33 cellular contexts compared by ENCODE assay signal in genomic region chr2:228040995-228041394, GRCh38.
"Had no signal": no experiment of that assay in that cellular context is flagged by ENCODE, and none has a peak within 500 bp of the region (broad histone marks: within the 10 kb centered on the region; RNA-seq: fewer than 3 reads in every experiment).

No MANE protein-coding gene starts in this region.

- ATAC-seq: activated naive CD4-positive, alpha-beta T cell treated with anti-CD3 and anti-CD28 coated beads, Interleukin-2, amount 50 U/mL, for 72 hours; activated naive CD8-positive, alpha-beta T cell treated with anti-CD3 and anti-CD28 coated beads, Interleukin-2, amount 50 U/mL, for 24 hours; activated T-cell treated with anti-CD3 and anti-CD28 coated beads, Interleukin-2, amount 50 U/mL, for 4 hours; activated T-cell treated with anti-CD3 and anti-CD28 coated beads, Interleukin-2, amount 50 U/mL, for 72 hours; activated T-helper 17 cell treated with anti-CD3 and anti-CD28 coated beads, Interleukin-2, amount 50 U/mL, for 72 hours; body of pancreas had no signal

- FAIRE-seq: astrocyte, bronchial epithelial cell had no signal

- H3K27ac ChIP-seq: adrenal gland, ascending aorta, body of pancreas, brain microvascular endothelial cell, breast epithelium, cardiac muscle cell had no signal

- H3K27me3 ChIP-seq: adrenal gland, ascending aorta, body of pancreas, brain microvascular endothelial cell, breast epithelium, cardiac muscle cell had no signal

- H3K36me3 ChIP-seq: adrenal gland, ascending aorta, brain microvascular endothelial cell, breast epithelium, cardiac muscle cell had no signal

- H3K9me3 ChIP-seq: adrenal gland, ascending aorta, body of pancreas, breast epithelium had no signal

- DNase-seq: activated effector memory CD4-positive, alpha-beta T cell treated with anti-CD3 and anti-CD28 coated beads, Interleukin-2, amount 50 U/mL, for 16 hours; activated effector memory CD4-positive, alpha-beta T cell treated with Interleukin-2 at 50 U/mL for 16 hours; activated gamma-delta T cell; activated gamma-delta T cell treated with Interleukin-2 at 50 U/mL for 16 hours; activated naive CD4-positive, alpha-beta T cell; activated naive CD4-positive, alpha-beta T cell treated with anti-CD3 and anti-CD28 coated beads for 36 hours; activated naive CD4-positive, alpha-beta T cell treated with anti-CD3 and anti-CD28 coated beads, Interleukin-2, amount 10 ng/mL, durations not matched to agents 7 days and 5 days; activated naive CD4-positive, alpha-beta T cell treated with anti-CD3 and anti-CD28 coated beads, Interleukin-2, amount 50 U/mL, for 16 hours; activated naive CD4-positive, alpha-beta T cell treated with Interleukin-2 at 50 U/mL for 16 hours; activated naive CD8-positive, alpha-beta T cell treated with anti-CD3 and anti-CD28 coated beads for 36 hours; activated naive CD8-positive, alpha-beta T cell treated with anti-CD3 and anti-CD28 coated beads, Interleukin-2, amount 10 ng/mL, durations not matched to agents 7 days and 5 days; activated naive CD8-positive, alpha-beta T cell treated with anti-CD3 and anti-CD28 coated beads, Interleukin-2, amount 50 U/mL, for 24 hours; activated T-cell treated with anti-CD3 and anti-CD28 coated beads, Interleukin-2, amount 50 U/mL, for 24 hours; activated T-cell treated with anti-CD3 and anti-CD28 coated beads, Interleukin-2, amount 50 U/mL, for 4 hours; activated T-cell treated with anti-CD3 and anti-CD28 coated beads, Interleukin-2, amount 50 U/mL, for 48 hours; activated T-cell treated with anti-CD3 and anti-CD28 coated beads, Interleukin-2, amount 50 U/mL, for 72 hours; adrenal gland; amniotic stem cell; amygdala; anterior cingulate cortex; aorta; body of pancreas; brain microvascular endothelial cell; caudate nucleus; central memory CD4-positive, alpha-beta T cell; cerebellar nuclear complex had no signal

- H3K4me1 ChIP-seq: adrenal gland, ascending aorta, body of pancreas, breast epithelium had no signal

- H3K4me3 ChIP-seq: adrenal gland, ascending aorta, body of pancreas, breast epithelium, cardiac muscle cell had no signal
